ENCODE assay signal across 22 cellular contexts in genomic region chr16:11142951-11143740, GRCh38.
DNase-seq lines count a peak whose midpoint lies in the region; TF ChIP-seq lines count a peak whose summit lies in the region.
"Had no signal": no experiment of that assay in that cellular context is flagged by ENCODE, and none has a peak within 500 bp of the region (broad histone marks: within the 10 kb centered on the region; RNA-seq: fewer than 3 reads in every experiment).

No MANE protein-coding gene starts in this region.

- H3K27ac Mint-ChIP-seq in T-helper 2 cell treated with Interferon-gamma antibody and Interleukin-4, amounts not matched to agents 5 μg/mL and 100 μg/mL, for 36 hours, result peak overlapping the region; percentile 49
- peak overlapping the region in 4 of 6 donors; percentile 20 to 66 (median 43) for H3K27ac Mint-ChIP-seq in immature natural killer cell

- no peak for TF ChIP-seq CTCF in GM13977 (IDR thresholded peaks at IDR 0.05; ENCODE audit: extremely low read depth, insufficient read depth, missing control alignments)

- H3K36me3 ChIP-seq in KOPT-K1 (ENCODE audit: insufficient read depth, low read length), result no peaks in the 10 kb centered on the region
- H3K36me3 ChIP-seq: left ventricle myocardium inferior, prostate gland had no signal

- H3K9me3 ChIP-seq in KOPT-K1 (ENCODE audit: insufficient read depth, low read length, poor library complexity, severe bottlenecking), result no peaks in the 10 kb centered on the region
- H3K9me3 ChIP-seq: BLaER1 treated with 17β-estradiol and CSF1 and Interleukin-3, amounts not matched to agents 10 nM and 100 nM; left ventricle myocardium inferior; prostate gland had no signal

- H3K36me3 Mint-ChIP-seq in T-helper 2 cell treated with Interferon-gamma antibody and Interleukin-4, amounts not matched to agents 5 μg/mL and 100 μg/mL, for 36 hours (ENCODE audit: low read depth), result peaks cover 2% of the 10 kb centered on the region
- H3K36me3 Mint-ChIP-seq in immature natural killer cell, result peaks cover 0 to 9% (median 2%) of the 10 kb centered on the region in 3 donors

- DNase-seq in T-helper 2 cell treated with Interferon-gamma antibody and Interleukin-4, amounts not matched to agents 5 μg/mL and 100 μg/mL, for 36 hours (ENCODE audit: low spot score), result no peak
- DNase-seq in T-helper 2 cell (no peak), NCI-H2171 treated with DMSO at 0.1 percent for 48 hours (lab: John Stamatoyannopoulos, UW) (peak; percentile 99), immature natural killer cell (peak; percentile 40 to 45 (median 44)), GF-D8 (lab: John Stamatoyannopoulos, UW) (no peak), NCI-H1436 (lab: John Stamatoyannopoulos, UW) (no peak), GM13977 (ENCODE audit: low spot score) (no peak)
- DNase-seq: activated CD4-positive, CD25-positive, alpha-beta regulatory T cell treated with anti-CD3 and anti-CD28 coated beads, Interleukin-2, amount 50 U/mL, for 72 hours; activated naive CD4-positive, alpha-beta T cell treated with Interleukin-2 at 50 U/mL for 16 hours; amygdala; DND-41; HCEC 1CT; hypothalamus; MM.1S; NCI-H1436 treated with DMSO at 0.1 percent for 48 hours; NCI-H446 treated with DMSO at 0.1 percent for 48 hours; stimulated activated CD4-positive, alpha-beta T cell treated with anti-CD3 and anti-CD28 coated beads, Interleukin-15, amount 100 ng/mL, for 24 hours; stimulated activated naive CD4-positive, alpha-beta T cell treated with Interleukin-2 at 50 U/mL for 16 hours had no signal

- H3K4me3 Mint-ChIP-seq in T-helper 2 cell treated with Interferon-gamma antibody and Interleukin-4, amounts not matched to agents 5 μg/mL and 100 μg/mL, for 36 hours, result no peak overlapping the region
- peak overlapping the region in 1 of 5 donors; percentile 48 for H3K4me3 Mint-ChIP-seq in immature natural killer cell

- H3K27me3 Mint-ChIP-seq in T-helper 2 cell treated with Interferon-gamma antibody and Interleukin-4, amounts not matched to agents 5 μg/mL and 100 μg/mL, for 36 hours (ENCODE audit: low read depth), result no peaks in the 10 kb centered on the region
- H3K27me3 Mint-ChIP-seq in immature natural killer cell (ENCODE audit: low read depth in 3 of 3), result peaks cover 0 to 8% (median 0%) of the 10 kb centered on the region in 3 donors

- H3K4me1 Mint-ChIP-seq in T-helper 2 cell treated with Interferon-gamma antibody and Interleukin-4, amounts not matched to agents 5 μg/mL and 100 μg/mL, for 36 hours (ENCODE audit: low read depth), result peaks cover 47% of the 10 kb centered on the region
- peaks cover 33 to 53% of the 10 kb centered on the region in 2 donors for H3K4me1 Mint-ChIP-seq in immature natural killer cell

- in situ Hi-C loops in GM13977 (cut with MboI; ENCODE audit: low pct_unique_long_range_greater_than_20kb, low sequenced_read_pairs, unreplicated experiment), result no loop called here

- H3K9me3 Mint-ChIP-seq in T-helper 2 cell treated with Interferon-gamma antibody and Interleukin-4, amounts not matched to agents 5 μg/mL and 100 μg/mL, for 36 hours, result no peaks in the 10 kb centered on the region
- H3K9me3 Mint-ChIP-seq in immature natural killer cell, result no peaks in the 10 kb centered on the region

- H3K27ac ChIP-seq in KOPT-K1 (ENCODE audit: low read depth, low read length, poor library complexity, severe bottlenecking), result peak overlapping the region; percentile 11
- H3K27ac ChIP-seq: BLaER1 treated with 17β-estradiol and CSF1 and Interleukin-3, amounts not matched to agents 10 nM and 100 nM; prostate gland had no signal

Comparison
In these comparisons a context has a peak if more than half of its experiments do, and no peak if none do; other contexts are left out.
1. DNase-seq: peak in NCI-H2171 treated with DMSO at 0.1 percent for 48 hours (single experiment) and immature natural killer cell (3 of 3); none in T-helper 2 cell treated with Interferon-gamma antibody and Interleukin-4, amounts not matched to agents 5 μg/mL and 100 μg/mL, for 36 hours (single experiment), T-helper 2 cell (0 of 5), GF-D8 (single experiment), NCI-H1436 (single experiment) and GM13977 (single experiment).